10 cellular contexts compared by ENCODE assay signal in genomic region chr12:7847964-7848422, GRCh38. TPM values are rescaled to one million over a fixed set of nuclear protein-coding genes. Genes with fewer than 3 reads are reported as not detected.
DNase-seq lines count a peak whose midpoint lies in the region; ATAC-seq, FAIRE-seq and TF ChIP-seq lines count a peak whose summit lies in the region.
"Not testable (repeated sequence)": the region's sequence is repeated elsewhere in the genome, so short reads cannot be mapped to it uniquely, and the experiment has no call there.
"Had no signal": no experiment of that assay in that cellular context is flagged by ENCODE, and none has a peak within 500 bp of the region (broad histone marks: within the 10 kb centered on the region; RNA-seq: fewer than 3 reads in every experiment).

No MANE protein-coding gene starts in this region.

- not testable (repeated sequence) for H3K27me3 Mint-ChIP-seq in CD14-positive monocyte (ENCODE audit: low read depth in 3 of 3); GM23338 (ENCODE audit: insufficient read depth, low read depth, poor library complexity); neural crest cell (ENCODE audit: low read depth)

- H2BK15ac ChIP-seq in H1 (ENCODE audit: low read length): not testable (repeated sequence)

- peaks cover 44% of the 10 kb centered on the region for H3K4me1 ChIP-seq in GM23338 (ENCODE audit: insufficient read depth)
- peaks cover 41% of the 10 kb centered on the region for H3K4me1 ChIP-seq in HUES6 (ENCODE audit: control insufficient read depth, insufficient read depth, low read length)
- not testable (repeated sequence) for H3K4me1 ChIP-seq in K562 (replicated peaks in 1 of 2; ENCODE audit: control insufficient read depth in 2 of 2, insufficient read depth in 2 of 2, low read length in 2 of 2); H1 (replicated peaks in 1 of 4; ENCODE audit: control insufficient read depth in 3 of 4, insufficient read depth in 4 of 4, low read length in 3 of 4); aorta (ENCODE audit: control insufficient read depth in 1 of 2, insufficient read depth in 2 of 2, low read length in 2 of 2)

- not testable (repeated sequence) for H3K14ac ChIP-seq in H1 (ENCODE audit: insufficient read length)

- POLR2A ChIA-PET in K562 (lab: Yijun Ruan, JAX); H1 (lab: Charles Lee; ENCODE audit: partially characterized antibody): not testable (repeated sequence)

- TF ChIP-seq RAD21 in K562 (CRISPR knock-in tag; conservative IDR thresholded peaks at IDR 0.05 in 1 of 2, IDR thresholded peaks at IDR 0.05 in 1 of 2); H1 (IDR thresholded peaks at IDR 0.05 in 1 of 2, conservative IDR thresholded peaks at IDR 0.05 in 1 of 2; ENCODE audit: low read depth in 2 of 2, low read length in 2 of 2): not testable (repeated sequence)

- H3K23ac ChIP-seq in H1 (ENCODE audit: insufficient read length): not testable (repeated sequence)

- H3K4ac ChIP-seq in H1 (replicated peaks; ENCODE audit: insufficient read length, low read depth, low read length): not testable (repeated sequence)

- ATAC-seq in GM23338 (peak; percentile 18; the same call in 2 of the 3 replicates), left lobe of liver (peak; percentile 20), aorta (ENCODE audit: low FRiP score) (peak; percentile 46)
- not testable (repeated sequence) for ATAC-seq in K562

- not testable (repeated sequence) for H4K5ac ChIP-seq in H1 (ENCODE audit: insufficient read length, low read depth, low read length)

- H3K9me1 ChIP-seq in K562 (ENCODE audit: control insufficient read depth, insufficient read depth, low read length): not testable (repeated sequence)

- peak overlapping the region in 1 of 2 donors; percentile 13 for H3K4me3 Mint-ChIP-seq in CD14-positive monocyte
- not testable (repeated sequence) for H3K4me3 Mint-ChIP-seq in GM23338, neural crest cell

- H3K36me3 Mint-ChIP-seq in CD14-positive monocyte; GM23338 (ENCODE audit: low read depth); neural crest cell (ENCODE audit: low read depth): not testable (repeated sequence)

- not testable (repeated sequence) for H3K56ac ChIP-seq in H1 (replicated peaks; ENCODE audit: insufficient read length, low read depth, low read length)

- not testable (repeated sequence) for H2BK120ac ChIP-seq in H1 (replicated peaks; ENCODE audit: low read depth, low read length)

- H3K9ac ChIP-seq in HUES6 (ENCODE audit: low read length); K562 (ENCODE audit: insufficient read depth in 1 of 2, low read depth in 2 of 2, low read length in 2 of 2); H1 (replicated peaks in 1 of 4; ENCODE audit: extremely low read depth in 1 of 4, low read depth in 3 of 4, low read length in 3 of 4): not testable (repeated sequence)

- H3K9me3 Mint-ChIP-seq in CD14-positive monocyte, GM23338, neural crest cell: not testable (repeated sequence)

- FAIRE-seq in K562 (lab: Jason Lieb, UNC): peak; percentile 73
- FAIRE-seq in H1 (lab: Jason Lieb, UNC): not testable (repeated sequence)

- H3K4me3 ChIP-seq in GM23338; HUES6 (ENCODE audit: low read depth, low read length); K562; H1 (ENCODE audit: extremely low read depth in 1 of 4, insufficient read depth in 2 of 4, low read depth in 3 of 4, low read length in 4 of 4); aorta (ENCODE audit: low read length in 2 of 2): not testable (repeated sequence)

- not testable (repeated sequence) for TF ChIP-seq CTCF in CD14-positive monocyte (IDR thresholded peaks at IDR 0.05); GM23338 (conservative IDR thresholded peaks at IDR 0.05; ENCODE audit: low read depth in 2 of 2); K562 (IDR thresholded peaks at IDR 0.05 in 2 of 3, conservative IDR thresholded peaks at IDR 0.05 in 1 of 3; ENCODE audit: insufficient read depth in 2 of 3, low read depth in 1 of 3, low read length in 3 of 3); H1 (IDR thresholded peaks at IDR 0.05; ENCODE audit: control extremely low read depth in 1 of 3, insufficient read depth in 1 of 3, low read depth in 1 of 3, low read length in 3 of 3); neural crest cell (conservative IDR thresholded peaks at IDR 0.05)

- intact Hi-C loops in CD14-positive monocyte (cut with micrococcal nuclease); K562 (cut with micrococcal nuclease); aorta (cut with DNase I): not testable (repeated sequence)

- H3F3A ChIP-seq in GM23338 (replicated peaks; ENCODE audit: low read depth): not testable (repeated sequence)

- not testable (repeated sequence) for H2BK20ac ChIP-seq in H1 (ENCODE audit: low read length)

- H2BK5ac ChIP-seq in H1 (ENCODE audit: low read depth, low read length): 0 out of 2 replicates have a peak overlapping the region, but pooled peaks have one; percentile 38

- not testable (repeated sequence) for H3K9me3 ChIP-seq in HUES6 (ENCODE audit: control insufficient read depth, insufficient read depth, low read depth, low read length); K562 (replicated peaks; ENCODE audit: control insufficient read depth, insufficient read depth, low read depth, low read length); H1 (ENCODE audit: insufficient read depth in 2 of 2, low read depth in 1 of 2, low read length in 1 of 2); aorta (ENCODE audit: control insufficient read depth, low read length)

- H3K36me3 ChIP-seq in GM23338 (ENCODE audit: insufficient read depth); HUES6 (ENCODE audit: control insufficient read depth, insufficient read depth, low read length); K562 (ENCODE audit: control insufficient read depth, insufficient read depth, low read length); H1 (ENCODE audit: control insufficient read depth in 2 of 4, insufficient read depth in 4 of 4, low read length in 3 of 4); aorta (ENCODE audit: control insufficient read depth in 1 of 2, insufficient read depth in 2 of 2, low read length in 1 of 2): not testable (repeated sequence)

- not testable (repeated sequence) for BruUV-seq in K562 (replicated peaks; lab: Mats Ljungman, UMichigan)

- not testable (repeated sequence) for TF ChIP-seq EP300 in K562 (IDR thresholded peaks at IDR 0.05; ENCODE audit: low read length); H1 (IDR thresholded peaks at IDR 0.05; ENCODE audit: borderline replicate concordance in 1 of 2, low read depth in 2 of 2, low read length in 2 of 2)

- H4K20me1 ChIP-seq in GM23338 (replicated peaks; ENCODE audit: insufficient read depth); K562 (replicated peaks; ENCODE audit: control insufficient read depth, insufficient read depth, low read length); H1 (replicated peaks in 1 of 2; ENCODE audit: control insufficient read depth in 1 of 2, insufficient read depth in 2 of 2, low read length in 2 of 2): not testable (repeated sequence)

- not testable (repeated sequence) for H3K27me3 ChIP-seq in GM23338 (ENCODE audit: insufficient read depth); HUES6 (ENCODE audit: control insufficient read depth, insufficient read depth, low read length); K562 (ENCODE audit: control insufficient read depth in 2 of 2, insufficient read depth in 2 of 2, low read length in 2 of 2); H1 (replicated peaks in 1 of 4; ENCODE audit: control insufficient read depth in 3 of 4, extremely low read depth in 1 of 4, insufficient read depth in 3 of 4, low read length in 3 of 4); aorta (ENCODE audit: control insufficient read depth in 1 of 2, insufficient read depth in 2 of 2, low read length in 1 of 2)

- TF ChIP-seq POLR2A in K562 (conservative IDR thresholded peaks at IDR 0.05); H1 (IDR thresholded peaks at IDR 0.05; ENCODE audit: control extremely low read depth in 1 of 2, low read depth in 2 of 2, low read length in 2 of 2): not testable (repeated sequence)

- not testable (repeated sequence) for H2AFZ ChIP-seq in GM23338; K562 (ENCODE audit: low read depth, low read length); H1 (ENCODE audit: low read length)

- H3K79me2 ChIP-seq in GM23338 (replicated peaks; ENCODE audit: insufficient read depth); K562 (ENCODE audit: control insufficient read depth, insufficient read depth, low read length); H1 (ENCODE audit: control insufficient read depth in 1 of 2, insufficient read depth in 2 of 2, low read length in 2 of 2): not testable (repeated sequence)

- not testable (repeated sequence) for H4K8ac ChIP-seq in H1 (ENCODE audit: extremely low read depth, insufficient read depth, low read length)

- not testable (repeated sequence) for DNase-seq in CD14-positive monocyte (ENCODE audit: low spot score); GM23338 (ENCODE audit: low spot score); K562 (ENCODE audit: extremely low read depth in 1 of 4, low spot score in 3 of 4); H1 (ENCODE audit: low read depth in 1 of 2, low spot score in 2 of 2); left lobe of liver (ENCODE audit: low spot score); neural crest cell (ENCODE audit: low read depth, low spot score); aorta

- H3K27ac ChIP-seq in GM23338 (ENCODE audit: low read depth) (peak overlapping the region; percentile 92), HUES6 (ENCODE audit: low read depth, low read length) (peak overlapping the region; percentile 94; the same call in 1 of the 2 replicates)
- H3K27ac ChIP-seq in K562 (ENCODE audit: extremely low read depth, low read depth, low read length); H1 (ENCODE audit: low read depth, low read length); aorta (ENCODE audit: low read depth in 1 of 2, low read length in 2 of 2): not testable (repeated sequence)

- not testable (repeated sequence) for H3K9me2 ChIP-seq in GM23338 (ENCODE audit: insufficient read depth)

- not testable (repeated sequence) for H3K18ac ChIP-seq in H1 (ENCODE audit: extremely low read depth, low read length)

- not testable (repeated sequence) for H4K91ac ChIP-seq in H1 (replicated peaks; ENCODE audit: insufficient read length, low read length)

- H3K4me2 ChIP-seq in GM23338; K562 (ENCODE audit: insufficient read depth, low read length): not testable (repeated sequence)
- H3K4me2 ChIP-seq in H1 (ENCODE audit: insufficient read depth in 1 of 2, low read depth in 2 of 2, low read length in 2 of 2): 0 out of 4 replicates have a peak overlapping the region, but pooled peaks of 1 of the 2 experiments have one; percentile 22

- H3K27ac Mint-ChIP-seq in CD14-positive monocyte (peak overlapping the region in 6 of 7 donors; percentile 27 to 79 (median 66)), GM23338 (peak overlapping the region; percentile 83), neural crest cell (ENCODE audit: unreplicated experiment) (peak overlapping the region; percentile 22)

- H3K4me1 Mint-ChIP-seq in CD14-positive monocyte (peaks cover 22% of the 10 kb centered on the region), GM23338 (peaks cover 52% of the 10 kb centered on the region), neural crest cell (peaks cover 28% of the 10 kb centered on the region)

- not testable (repeated sequence) for H2AK5ac ChIP-seq in H1 (ENCODE audit: low read depth, low read length)

- not testable (repeated sequence) for H3K79me1 ChIP-seq in H1 (ENCODE audit: low read depth, low read length)

- not testable (repeated sequence) for H2BK12ac ChIP-seq in H1 (ENCODE audit: low read depth, low read length)

- CTCF ChIA-PET in K562 (lab: Yijun Ruan, JAX; ENCODE audit: low intra/inter-chr PET ratio): not testable (repeated sequence)
- CTCF ChIA-PET in H1 (lab: Charles Lee; ENCODE audit: partially characterized antibody): interaction anchor here (1.1 to 2.6 kb wide), 3 partner anchors 11 to 85 kb away, joined by 3 to 8 read pairs (median 4); no protein-coding TSS in a partner anchor

- 0% methylated on average over 1 of the region's 4 CpGs for WGBS in K562 (ENCODE audit: insufficient coverage, low coverage, missing lambda C conversion rate)
- 54% methylated on average over 2 of the region's 4 CpGs; no CpG with 5 or more reads in 1 of the 2 experiments for WGBS in H1 (ENCODE audit: extremely low coverage in 1 of 2, insufficient coverage in 1 of 2, insufficient read length in 1 of 2, insufficient replicate concordance in 2 of 2, low coverage in 1 of 2, low lambda C conversion rate in 2 of 2, missing lambda C conversion rate in 1 of 2), 2 experiments
- WGBS in aorta, 2 donors: 3 to 10% methylated on average over 2 of the region's 4 CpGs

- in situ Hi-C loops in K562 (cut with MboI): not testable (repeated sequence)

- not testable (repeated sequence) for H3K23me2 ChIP-seq in H1 (ENCODE audit: low read depth, low read length)

RNA-seq across cellular contexts. Expression of gene SLC2A14, which starts 24.7 kb away (rescaled TPM):
- 1 to 10 TPM in 1 of 2 donors, under 1 TPM in 1; 0.29 to 3.1 TPM for polyA plus RNA-seq in CD14-positive monocyte
- 26.1 and 31.5 TPM in 2 replicates for total RNA-seq in GM23338 (2014; rRNA removed; shearing (Covaris generic))
- polyA plus RNA-seq in GM23338 (2016; fragmentation: Nextera tagmentation; extraction: Ambion mirVana): 6.7 and 6.8 TPM in 2 replicates
- 0.79 and 1.5 TPM in 2 replicates for total RNA-seq in K562 (2011; cell fraction: chromatin; rRNA removed; ENCODE audit: low replicate concordance)
- 1.4 and 4.7 TPM in 2 replicates for total RNA-seq in K562 (2011; cell fraction: nucleolus; rRNA removed)
- 1.7 and 2.0 TPM in 2 replicates for total RNA-seq in K562 (2011; cell fraction: nucleoplasm; rRNA removed)
- total RNA-seq in K562 (2014; rRNA removed): 0.20 TPM in 1 of 2 replicates, not detected in the other
- 5.4 and 6.8 TPM in 2 replicates for total RNA-seq in K562 (2014; rRNA removed; fragmentation: Illumina TruSeq; extraction: Trizol)
- total RNA-seq in K562 (2015; rRNA removed; fragmentation: Illumina TruSeq; extraction: Trizol): 3.6 and 4.3 TPM in 2 replicates
- 7.4 and 8.9 TPM in 2 replicates for total RNA-seq in K562 (2021)
- polyA plus RNA-seq in K562 (2011; rRNA removed): 6.3 and 6.8 TPM in 2 replicates
- 4.8 and 6.8 TPM in 2 replicates for polyA plus RNA-seq in K562 (2011; cell fraction: cytosol; rRNA removed)
- polyA plus RNA-seq in K562 (2011; cell fraction: nucleus; rRNA removed): 0.22 and 0.54 TPM in 2 replicates
- polyA plus RNA-seq in K562 (2012): 2.4 and 4.4 TPM in 2 replicates
- polyA plus RNA-seq in K562 (2014; fragmentation: Illumina TruSeq; extraction: Trizol): 0.74 and 1.1 TPM in 2 replicates
- polyA plus RNA-seq in K562 (2014; fragmentation: Nextera tagmentation; extraction: Ambion mirVana): 1 to 10 TPM; 4.0 to 5.2 TPM
- polyA plus RNA-seq in K562 (2014; rRNA removed): 0.13 and 0.19 TPM in 2 replicates
- 0.54 and 1.1 TPM in 2 replicates for polyA minus RNA-seq in K562 (2011; rRNA and poly(A)+ RNA removed)
- 16.2 and 21.5 TPM in 2 replicates for polyA minus RNA-seq in K562 (2011; cell fraction: cytosol; rRNA and poly(A)+ RNA removed)
- 0.54 and 0.78 TPM in 2 replicates for polyA minus RNA-seq in K562 (2011; cell fraction: nucleus; rRNA and poly(A)+ RNA removed)
- total RNA-seq in H1 (2021; fragmentation: NEBNext Ultra II Directional; extraction: Animal tissue kit (Norgen Biotek cat#: 25700)): 18.2 and 19.3 TPM in 2 replicates
- polyA plus RNA-seq in H1 (2011; rRNA removed): 10.1 and 11.1 TPM in 2 replicates
- polyA plus RNA-seq in H1 (2011; cell fraction: cytosol; rRNA removed): 10.7 TPM
- 6.0 TPM for polyA plus RNA-seq in H1 (2011; cell fraction: nucleus; rRNA removed)
- polyA plus RNA-seq in H1 (2012, experiment 1 of 2): 9.0 to 20.2 TPM (median 14.2 TPM) in 4 replicates
- polyA plus RNA-seq in H1 (2012, experiment 2 of 2): 6.3 TPM
- 9.7 TPM for polyA plus RNA-seq in H1 (2013, experiment 1 of 2)
- 8.7 TPM for polyA plus RNA-seq in H1 (2013, experiment 2 of 2)
- polyA minus RNA-seq in H1 (2011; rRNA and poly(A)+ RNA removed): 10.8 and 15.7 TPM in 2 replicates
- 15.4 TPM for polyA minus RNA-seq in H1 (2011; cell fraction: cytosol; rRNA and poly(A)+ RNA removed)
- 4.7 TPM for polyA minus RNA-seq in H1 (2011; cell fraction: nucleus; rRNA and poly(A)+ RNA removed)
- total RNA-seq in left lobe of liver: 95.3 TPM
- total RNA-seq in neural crest cell: 1.8 and 2.0 TPM in 2 replicates
- total RNA-seq in aorta: 1 to 10 TPM; 3.1 to 3.6 TPM
- not detected for polyA plus RNA-seq in aorta
- total RNA-seq: A172 had no signal

RNA-seq across cellular contexts. Expression of gene NANOG, which starts 58.8 kb away (rescaled TPM):
- polyA plus RNA-seq in CD14-positive monocyte (not detected), GM23338 (2016; fragmentation: Nextera tagmentation; extraction: Ambion mirVana) (42.0 and 48.5 TPM in 2 replicates), K562 (2011; rRNA removed) (not detected in 2 replicates), K562 (2014; fragmentation: Illumina TruSeq; extraction: Trizol) (not detected in 2 replicates), K562 (2014; fragmentation: Nextera tagmentation; extraction: Ambion mirVana) (not detected), K562 (2014; rRNA removed) (not detected in 2 replicates), H1 (2011; rRNA removed) (31.1 and 53.7 TPM in 2 replicates), aorta (not detected)
- 134 TPM in 2 replicates for total RNA-seq in GM23338 (2014; rRNA removed; shearing (Covaris generic))
- 0.32 TPM in 1 of 2 replicates, not detected in the other for total RNA-seq in K562 (2011; cell fraction: chromatin; rRNA removed; ENCODE audit: low replicate concordance)
- not detected in 2 replicates for total RNA-seq in K562 (2011; cell fraction: nucleolus; rRNA removed)
- total RNA-seq in K562 (2011; cell fraction: nucleoplasm; rRNA removed): not detected in 2 replicates
- total RNA-seq in K562 (2014; rRNA removed) (not detected in 2 replicates), K562 (2014; rRNA removed; fragmentation: Illumina TruSeq; extraction: Trizol) (not detected in 2 replicates), K562 (2015; rRNA removed; fragmentation: Illumina TruSeq; extraction: Trizol) (not detected in 2 replicates), K562 (2021) (0.04 and 0.38 TPM in 2 replicates), left lobe of liver (0.70 TPM), neural crest cell (0.05 TPM in 1 of 2 replicates, not detected in the other), aorta (under 1 TPM; 0.32 to 0.57 TPM)
- polyA plus RNA-seq in K562 (2011; cell fraction: cytosol; rRNA removed): not detected in 2 replicates
- polyA plus RNA-seq in K562 (2011; cell fraction: nucleus; rRNA removed): 0.14 TPM in 1 of 2 replicates, not detected in the other
- 0.01 TPM in 1 of 2 replicates, not detected in the other for polyA plus RNA-seq in K562 (2012)
- not detected in 2 replicates for polyA minus RNA-seq in K562 (2011; rRNA and poly(A)+ RNA removed)
- not detected in 2 replicates for polyA minus RNA-seq in K562 (2011; cell fraction: cytosol; rRNA and poly(A)+ RNA removed)
- polyA minus RNA-seq in K562 (2011; cell fraction: nucleus; rRNA and poly(A)+ RNA removed): not detected in 2 replicates
- total RNA-seq in H1 (2021; fragmentation: NEBNext Ultra II Directional; extraction: Animal tissue kit (Norgen Biotek cat#: 25700)): 229 and 231 TPM in 2 replicates
- polyA plus RNA-seq in H1 (2011; cell fraction: cytosol; rRNA removed): 55.4 TPM
- 19.7 TPM for polyA plus RNA-seq in H1 (2011; cell fraction: nucleus; rRNA removed)
- 45.6 to 90.4 TPM (median 54.8 TPM) in 4 replicates for polyA plus RNA-seq in H1 (2012, experiment 1 of 2)
- polyA plus RNA-seq in H1 (2012, experiment 2 of 2): 18.9 TPM
- 112 TPM for polyA plus RNA-seq in H1 (2013, experiment 1 of 2)
- polyA plus RNA-seq in H1 (2013, experiment 2 of 2): 114 TPM
- 131 and 157 TPM in 2 replicates for polyA minus RNA-seq in H1 (2011; rRNA and poly(A)+ RNA removed)
- 44.8 TPM for polyA minus RNA-seq in H1 (2011; cell fraction: cytosol; rRNA and poly(A)+ RNA removed)
- 50.6 TPM for polyA minus RNA-seq in H1 (2011; cell fraction: nucleus; rRNA and poly(A)+ RNA removed)
- total RNA-seq: A172; CD8-positive, alpha-beta T cell had no signal

Comparison
In these comparisons a context has a peak if more than half of its experiments do, and no peak if none do; other contexts are left out.
1. H3K27ac Mint-ChIP-seq: peak in every context shown above with its lines; median percentile 83 in GM23338; 66 in CD14-positive monocyte; 22 in neural crest cell.
2. RNA of gene NANOG, which starts 58.8 kb away (total RNA-seq): 229 to 231 TPM in H1 and 134 TPM in GM23338; 0.70 TPM in left lobe of liver (single experiment), 0.32 to 0.57 TPM in aorta, 0.05 TPM in neural crest cell and 0.04 to 0.38 TPM in K562; every median in the first group is over 10 times any median in the second.